8 cellular contexts compared by ENCODE assay signal in the genomic region with DNA sequence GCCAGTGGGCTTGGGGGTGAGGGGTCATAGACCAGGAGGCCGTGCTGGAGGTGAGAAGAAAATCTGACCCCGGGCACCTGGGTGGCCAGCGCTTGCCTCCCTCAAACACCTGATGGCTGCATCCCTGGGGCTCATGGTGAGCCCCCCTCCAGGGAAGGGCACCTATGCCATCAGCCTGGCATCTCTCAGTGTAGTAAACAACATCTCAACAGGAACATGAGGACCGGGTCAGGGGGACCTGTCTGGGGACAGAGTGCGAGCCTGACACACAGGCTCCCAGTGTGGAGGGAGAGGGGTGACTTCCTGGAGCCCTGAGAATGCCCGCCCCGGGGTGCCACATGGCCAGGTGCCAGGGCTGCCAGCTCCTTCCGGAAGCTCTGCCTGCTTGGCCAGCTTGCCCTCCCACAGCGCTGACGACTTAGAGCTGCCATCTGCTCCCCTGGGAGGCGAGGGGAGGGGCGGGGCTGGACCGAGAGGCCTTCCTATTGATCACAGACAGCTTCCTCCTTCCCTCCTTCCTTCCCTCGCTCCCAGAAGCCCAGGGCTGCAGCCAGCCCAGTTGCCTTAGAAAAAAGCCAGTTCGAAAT. TPM values are rescaled to one million over a fixed set of nuclear protein-coding genes. Genes with fewer than 3 reads are reported as not detected.
A peak's percentile ranks its signal among the peaks of the same experiment; 100 is the strongest.
DNase-seq lines count a peak whose midpoint lies in the region; ATAC-seq and TF ChIP-seq lines count a peak whose summit lies in the region.

No MANE protein-coding gene starts in this region.

- DNase-seq in COLO668 (lab: John Stamatoyannopoulos, UW; ENCODE audit: unreplicated experiment) (peak; percentile 83), M059J (ENCODE audit: low read depth) (peak; percentile 94), T-helper 17 cell (no peak), lung (ENCODE audit: low spot score) (peak; percentile 60), NCI-H1930 (lab: John Stamatoyannopoulos, UW) (no peak)

- peak overlapping the region; percentile 66 for H3K27ac Mint-ChIP-seq in T-helper 17 cell

- TF ChIP-seq CTCF in lung (IDR thresholded peaks at IDR 0.05; ENCODE audit: control extremely low read depth, extremely low read depth): no peak

- 46 to 62% methylated on average over 15 of the region's 15 CpGs for WGBS in lung, 2 donors

- H3K27ac ChIP-seq in lung (ENCODE audit: low read depth in 1 of 2, low read length in 1 of 2): no peak overlapping the region

- no peaks in the 10 kb centered on the region for H3K27me3 Mint-ChIP-seq in T-helper 17 cell

- ATAC-seq in T-helper 17 cell (peak; percentile 28), lung (ENCODE audit: insufficient read depth, low FRiP score) (no peak), HG02970 (IDR thresholded peaks at IDR 0.05; ENCODE audit: low FRiP score, unreplicated experiment) (no peak), GM18873 (IDR thresholded peaks at IDR 0.05; ENCODE audit: low FRiP score, unreplicated experiment) (no peak), GM19467 (IDR thresholded peaks at IDR 0.05; ENCODE audit: unreplicated experiment) (no peak)

- no peaks in the 10 kb centered on the region for H3K36me3 Mint-ChIP-seq in T-helper 17 cell (ENCODE audit: low read depth)

- H3K36me3 ChIP-seq in lung (ENCODE audit: control insufficient read depth in 2 of 2, insufficient read depth in 2 of 2, low read length in 2 of 2): peaks cover 0 to 5% of the 10 kb centered on the region in 2 donors

- no peaks in the 10 kb centered on the region for H3K4me1 ChIP-seq in lung (ENCODE audit: control insufficient read depth in 2 of 2, insufficient read depth in 2 of 2, low read length in 2 of 2)

- H3K4me1 Mint-ChIP-seq in T-helper 17 cell: peaks cover 15% of the 10 kb centered on the region

- H3K4me3 ChIP-seq in lung: no peak overlapping the region

- H3K27me3 ChIP-seq in lung (ENCODE audit: control insufficient read depth, insufficient read depth): no peaks in the 10 kb centered on the region

- peak overlapping the region; percentile 25 for H3K4me3 Mint-ChIP-seq in T-helper 17 cell

- no peaks in the 10 kb centered on the region for H3K9me3 ChIP-seq in T-helper 17 cell (ENCODE audit: control insufficient read depth, low read length, poor library complexity, severe bottlenecking)
- H3K9me3 ChIP-seq in lung (ENCODE audit: control insufficient read depth in 2 of 2, insufficient read depth in 1 of 2, low read length in 1 of 2): no peaks in the 10 kb centered on the region

RNA-seq across cellular contexts. Expression of a gene that starts 12.3 kb away (rescaled TPM):
- 16.0 and 23.7 TPM in 2 replicates for total RNA-seq in M059J (2014; rRNA removed; shearing (Covaris generic))
- total RNA-seq in T-helper 17 cell (10 to 100 TPM; 18.4 to 21.2 TPM), lung (1 to 10 TPM; 7.7 to 8.0 TPM)
- 1 to 10 TPM; 4.1 to 7.7 TPM for polyA plus RNA-seq in lung

RNA-seq across cellular contexts. Expression of a gene that starts 23.7 kb away (rescaled TPM):
- total RNA-seq in M059J (2014; rRNA removed; shearing (Covaris generic)): 91.2 and 144 TPM in 2 replicates
- total RNA-seq in T-helper 17 cell: 10 to 100 TPM; 96.0 to 98.0 TPM
- 10 to 100 TPM; 33.5 to 76.7 TPM for total RNA-seq in lung
- polyA plus RNA-seq in lung: 100 to 1,000 TPM in 1 of 2 donors, 10 to 100 TPM in 1; 71.7 to 118 TPM

RNA-seq across cellular contexts. Expression of a gene that starts 23.9 kb away (rescaled TPM):
- 1.1 and 1.8 TPM in 2 replicates for total RNA-seq in M059J (2014; rRNA removed; shearing (Covaris generic))
- total RNA-seq in T-helper 17 cell (10 to 100 TPM; 10.6 to 11.5 TPM), lung (10 to 100 TPM in 1 of 2 donors, 1 to 10 TPM in 1; 5.3 to 14.4 TPM)
- polyA plus RNA-seq in lung: 10 to 100 TPM in 1 of 2 donors, 1 to 10 TPM in 1; 8.1 to 10.0 TPM

RNA-seq across cellular contexts. Expression of a gene that starts 31.5 kb away (rescaled TPM):
- total RNA-seq in M059J (2014; rRNA removed; shearing (Covaris generic)): 29.0 and 32.2 TPM in 2 replicates
- total RNA-seq in T-helper 17 cell: 10 to 100 TPM; 14.0 to 15.1 TPM
- 10 to 100 TPM; 22.2 to 50.0 TPM for total RNA-seq in lung
- 10 to 100 TPM; 30.5 to 52.9 TPM for polyA plus RNA-seq in lung

RNA-seq across cellular contexts. Expression of a gene that starts 39.5 kb away (rescaled TPM):
- 1.7 and 5.1 TPM in 2 replicates for total RNA-seq in M059J (2014; rRNA removed; shearing (Covaris generic))
- total RNA-seq in T-helper 17 cell: under 1 TPM in 1 of 2 donors, not detected in 1; 0.76 TPM
- total RNA-seq in lung: 1 to 10 TPM; 1.3 to 5.5 TPM
- polyA plus RNA-seq in lung: 1 to 10 TPM in 1 of 2 donors, under 1 TPM in 1; 0.66 to 1.3 TPM

Comparison
In these comparisons a context has a peak if more than half of its experiments do, and no peak if none do; other contexts are left out.
1. DNase-seq: peak in COLO668 (single experiment), M059J (single experiment) and lung (single experiment); none in T-helper 17 cell (0 of 3) and NCI-H1930 (0 of 2).